Comparison of ENCODE assay signal across 1 cellular context in genomic region chr3:125039041-125039896, GRCh38.
TF ChIP-seq lines count a peak whose summit lies in the region.

No MANE protein-coding gene starts in this region.

TF ChIP-seq in H1, 55 proteins besides CTCF, POLR2A, EP300 and RAD21 (continued from another document):
- no peak for TF ChIP-seq CHD2 (IDR thresholded peaks at IDR 0.05; ENCODE audit: low read length)
- TF ChIP-seq ATF3 (IDR thresholded peaks at IDR 0.05; ENCODE audit: insufficient read depth, low read depth, low read length) = no peak
- TF ChIP-seq USF2 (IDR thresholded peaks at IDR 0.05; ENCODE audit: low read length) = no peak
- no peak for TF ChIP-seq TCF12 (IDR thresholded peaks at IDR 0.05; ENCODE audit: low read depth, low read length)
- no peak for TF ChIP-seq SRF (IDR thresholded peaks at IDR 0.05; ENCODE audit: low read depth, low read length)
- no peak for TF ChIP-seq CHD7 (IDR thresholded peaks at IDR 0.05; ENCODE audit: insufficient replicate concordance, low read length)
- TF ChIP-seq MAFK (IDR thresholded peaks at IDR 0.05; ENCODE audit: low read depth, low read length) = no peak
- no peak for TF ChIP-seq SAP30 (IDR thresholded peaks at IDR 0.05; ENCODE audit: insufficient read depth, insufficient replicate concordance, low read length)
